21 cellular contexts compared by ENCODE assay signal in the genomic region with DNA sequence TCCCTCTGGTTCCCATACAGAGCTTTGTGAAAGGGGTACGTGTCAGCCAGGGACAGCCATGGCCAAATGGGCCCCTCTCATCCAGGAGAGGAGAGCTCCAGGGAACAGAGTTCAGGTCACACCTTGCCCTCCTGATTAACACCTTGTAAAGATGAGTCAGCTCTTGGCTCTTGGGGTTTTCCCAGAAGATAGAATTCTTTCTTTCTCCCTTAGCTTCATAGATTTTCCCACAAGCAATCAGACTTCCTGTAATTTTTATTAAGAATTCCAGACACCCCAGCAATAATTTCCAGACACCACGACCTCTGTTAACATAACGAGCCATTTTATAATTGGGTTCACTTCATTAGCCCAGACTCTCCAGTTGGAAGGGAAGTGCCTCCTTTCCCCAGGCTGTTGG.
DNase-seq lines count a peak whose midpoint lies in the region; FAIRE-seq and TF ChIP-seq lines count a peak whose summit lies in the region.
"Had no signal": no experiment of that assay in that cellular context is flagged by ENCODE, and none has a peak within 500 bp of the region (broad histone marks: within the 10 kb centered on the region; RNA-seq: fewer than 3 reads in every experiment).

No MANE protein-coding gene starts in this region.

- H3K36me3 Mint-ChIP-seq in MCF 10A (ENCODE audit: insufficient read depth, unreplicated experiment): no peaks in the 10 kb centered on the region
- H3K36me3 Mint-ChIP-seq: CD4-positive, CD25-positive, alpha-beta regulatory T cell; CD8-positive, alpha-beta memory T cell had no signal

- no peak overlapping the region for H2BK120ac ChIP-seq in mesenchymal stem cell (ENCODE audit: low read depth, low read length)

- H4K8ac ChIP-seq in mesenchymal stem cell (ENCODE audit: low read length): no peak overlapping the region

- H3K9me3 Mint-ChIP-seq in MCF 10A (ENCODE audit: unreplicated experiment): no peaks in the 10 kb centered on the region

- no peaks in the 10 kb centered on the region for H3K4me1 ChIP-seq in breast epithelium
- peaks cover 7% of the 10 kb centered on the region for H3K4me1 ChIP-seq in mesenchymal stem cell (ENCODE audit: control insufficient read depth, insufficient read depth, low read depth, low read length)
- no peaks in the 10 kb centered on the region for H3K4me1 ChIP-seq in small intestine (ENCODE audit: control insufficient read depth in 2 of 2, insufficient read depth in 1 of 2, low read depth in 1 of 2, low read length in 1 of 2)
- H3K4me1 ChIP-seq: BE2C had no signal

- no peak overlapping the region for H3K4me3 Mint-ChIP-seq in MCF 10A (ENCODE audit: unreplicated experiment)
- H3K4me3 Mint-ChIP-seq: CD4-positive, CD25-positive, alpha-beta regulatory T cell; CD8-positive, alpha-beta memory T cell had no signal

- peak overlapping the region; percentile 26 for H2AK5ac ChIP-seq in mesenchymal stem cell (ENCODE audit: low read length, severe bottlenecking)

- no peak overlapping the region for H2BK15ac ChIP-seq in mesenchymal stem cell (ENCODE audit: low read depth, poor library complexity, severe bottlenecking)

- DNase-seq in MCF 10A (ENCODE audit: unreplicated experiment) (peak; percentile 12), breast epithelium (ENCODE audit: low spot score in 2 of 2) (no peak), glomerular visceral epithelial cell (ENCODE audit: extremely low spot score) (peak; percentile 37), mesenchymal stem cell (no peak), small intestine (peak; percentile 10), T1000 (lab: John Stamatoyannopoulos, UW) (no peak), ecto neural progenitor cell (ENCODE audit: low spot score) (no peak), MV-4-11 (lab: John Stamatoyannopoulos, UW) (no peak)
- DNase-seq: C1 segment of cervical spinal cord; CD4-positive, CD25-positive, alpha-beta regulatory T cell; CD8-positive, alpha-beta memory T cell; COR-L47; GM23248; IMR-90 had no signal

- H4K91ac ChIP-seq in mesenchymal stem cell (ENCODE audit: low read length): no peak overlapping the region

- H3K79me1 ChIP-seq in mesenchymal stem cell (replicated peaks; ENCODE audit: low read length, poor library complexity, severe bottlenecking): no peaks in the 10 kb centered on the region

- no TSS peak for BruUV-seq in MCF 10A (replicated peaks; lab: Mats Ljungman, UMichigan)

- H3K4ac ChIP-seq in mesenchymal stem cell (ENCODE audit: low read depth in 1 of 2, low read length in 2 of 2): no peak overlapping the region

- intact Hi-C loops in MCF 10A (cut with micrococcal nuclease): no loop called here
- intact Hi-C loops in breast epithelium (cut with DNase I; ENCODE audit: low total_unique reads): no loop called here

- H3K9me3 ChIP-seq in breast epithelium: no peaks in the 10 kb centered on the region
- H3K9me3 ChIP-seq in mesenchymal stem cell (ENCODE audit: control insufficient read depth, low read length): no peaks in the 10 kb centered on the region
- no peaks in the 10 kb centered on the region for H3K9me3 ChIP-seq in small intestine (ENCODE audit: control insufficient read depth, low read depth)
- H3K9me3 ChIP-seq: BE2C, HAP-1 had no signal

- no peak for TF ChIP-seq POLR2A in breast epithelium (IDR thresholded peaks at IDR 0.05)

- H2BK5ac ChIP-seq in mesenchymal stem cell (ENCODE audit: low read depth, low read length, poor library complexity, severe bottlenecking): no peak overlapping the region

- H3K9ac ChIP-seq in mesenchymal stem cell (ENCODE audit: low read length): no peak overlapping the region
- H3K9ac ChIP-seq: GM23248 had no signal

- no peak overlapping the region for H2AFZ ChIP-seq in mesenchymal stem cell (ENCODE audit: low read depth, low read length)
- H2AFZ ChIP-seq: GM23248 had no signal

- no peak overlapping the region for H3K4me3 ChIP-seq in breast epithelium
- no peak overlapping the region for H3K4me3 ChIP-seq in mesenchymal stem cell (ENCODE audit: insufficient read depth in 1 of 2, low read depth in 1 of 2, low read length in 2 of 2)
- no peak overlapping the region for H3K4me3 ChIP-seq in small intestine (ENCODE audit: low read depth in 1 of 2, low read length in 2 of 2)
- H3K4me3 ChIP-seq: GM23248, HAP-1 had no signal

- WGBS in mesenchymal stem cell: 80% methylated on average over 3 of the region's 3 CpGs
- 29 to 68% (median 51%) methylated on average over 3 of the region's 3 CpGs for WGBS in small intestine, 3 donors

- H3K14ac ChIP-seq in mesenchymal stem cell (ENCODE audit: low read length in 2 of 2): no peak overlapping the region

- no peak overlapping the region for H3K23ac ChIP-seq in mesenchymal stem cell (ENCODE audit: low read length in 2 of 2)

- H3K27ac ChIP-seq in breast epithelium (no peak overlapping the region), mesenchymal stem cell (ENCODE audit: low read length, poor library complexity, severe bottlenecking) (no peak overlapping the region), small intestine (ENCODE audit: low read depth in 1 of 2, low read length in 1 of 2) (no peak overlapping the region)
- H3K27ac ChIP-seq: 22Rv1, GM23248 had no signal

- peaks cover 20% of the 10 kb centered on the region for H3K27me3 Mint-ChIP-seq in MCF 10A (ENCODE audit: insufficient read depth, unreplicated experiment)

- POLR2A ChIA-PET in MCF 10A (lab: Yijun Ruan, JAX): no interaction called here

- H3K27me3 ChIP-seq in breast epithelium (no peaks in the 10 kb centered on the region), mesenchymal stem cell (ENCODE audit: control insufficient read depth in 1 of 2, insufficient read depth in 1 of 2, low read length in 2 of 2) (no peaks in the 10 kb centered on the region), small intestine (ENCODE audit: control insufficient read depth in 2 of 2, insufficient read depth in 2 of 2, low read length in 2 of 2) (no peaks in the 10 kb centered on the region)
- H3K27me3 ChIP-seq: BE2C had no signal

- no peak overlapping the region for H3K4me2 ChIP-seq in mesenchymal stem cell (ENCODE audit: low read length, poor library complexity, severe bottlenecking)

- no peak overlapping the region for H3K27ac Mint-ChIP-seq in MCF 10A (ENCODE audit: low read depth, unreplicated experiment)
- H3K27ac Mint-ChIP-seq: CD4-positive, CD25-positive, alpha-beta regulatory T cell; CD8-positive, alpha-beta memory T cell had no signal

- H3K36me3 ChIP-seq in breast epithelium (no peaks in the 10 kb centered on the region), mesenchymal stem cell (ENCODE audit: control insufficient read depth in 1 of 2, insufficient read depth in 2 of 2, low read depth in 1 of 2, low read length in 2 of 2) (no peaks in the 10 kb centered on the region), small intestine (ENCODE audit: control insufficient read depth in 2 of 2, insufficient read depth in 2 of 2, low read length in 2 of 2) (no peaks in the 10 kb centered on the region)
- H3K36me3 ChIP-seq: BE2C, HAP-1 had no signal

- H3K4me1 Mint-ChIP-seq in MCF 10A (ENCODE audit: insufficient read depth, unreplicated experiment): peaks cover 6% of the 10 kb centered on the region
- H3K4me1 Mint-ChIP-seq: CD4-positive, CD25-positive, alpha-beta regulatory T cell; CD8-positive, alpha-beta memory T cell had no signal

- no peak for FAIRE-seq in small intestine (lab: Jason Lieb, UNC)
- FAIRE-seq: D721Med, G401.6, GM12891, HTR-8/SVneo had no signal

- TF ChIP-seq CTCF in MCF 10A (IDR thresholded peaks at IDR 0.05; ENCODE audit: unreplicated experiment) (no peak), breast epithelium (IDR thresholded peaks at IDR 0.05) (no peak)

- H2BK12ac ChIP-seq in mesenchymal stem cell (ENCODE audit: low read length in 2 of 2): peak overlapping the region in 1 of 2 experiments; percentile 34

- H3K18ac ChIP-seq in mesenchymal stem cell (ENCODE audit: low read depth in 1 of 2, low read length in 2 of 2): no peak overlapping the region

- CTCF ChIA-PET in MCF 10A (lab: Yijun Ruan, JAX): interaction anchor here (0.7 to 2.9 kb wide), 4 partner anchors 12 to 1414 kb away, joined by 3 to 28 read pairs (median 3); no protein-coding TSS in a partner anchor

Comparison
In these comparisons a context has a peak if more than half of its experiments do, and no peak if none do; other contexts are left out.
1. DNase-seq: peak in MCF 10A (single experiment), glomerular visceral epithelial cell (single experiment) and small intestine (single experiment); none in breast epithelium (0 of 2), mesenchymal stem cell (single experiment), T1000 (single experiment), ecto neural progenitor cell (single experiment) and MV-4-11 (single experiment).